ENCODE assay signal across 8 cellular contexts in the genomic region with DNA sequence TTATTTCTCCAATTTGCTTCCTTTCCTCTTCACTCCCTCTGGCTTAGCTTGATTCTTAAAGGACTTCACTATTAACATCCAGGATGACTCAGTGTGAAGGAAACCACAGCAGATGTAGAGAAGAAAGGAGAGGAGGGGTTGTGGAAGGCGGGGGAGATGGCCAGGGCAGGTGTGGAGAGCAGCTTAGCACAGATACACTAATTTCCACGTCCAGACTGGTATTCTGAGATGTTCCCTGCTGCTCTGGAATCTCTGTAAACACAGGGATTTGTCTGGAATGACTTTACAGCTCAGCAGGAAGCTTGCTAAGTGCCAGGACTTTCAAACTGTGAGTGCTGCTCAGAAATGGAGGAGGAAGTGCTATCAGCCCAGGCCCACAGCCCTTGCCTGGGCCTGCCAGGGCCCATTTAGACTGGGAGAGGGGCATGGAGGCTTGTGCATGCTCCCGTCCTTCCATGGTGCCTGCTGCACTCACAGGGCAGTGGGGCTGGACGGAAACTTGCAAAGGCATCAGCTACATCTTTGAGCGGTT.
DNase-seq lines count a peak whose midpoint lies in the region; ATAC-seq and TF ChIP-seq lines count a peak whose summit lies in the region.

No MANE protein-coding gene starts in this region.

- POLR2A ChIA-PET in WTC11 (lab: Charles Lee): interaction anchor here (0.7 to 0.9 kb wide), 2 partner anchors 126 to 236 kb away, joined by 3 to 4 read pairs; no protein-coding TSS in a partner anchor

- TF ChIP-seq CTCF in AG10803 (conservative IDR thresholded peaks at IDR 0.05; ENCODE audit: low read length): no peak
- no peak for TF ChIP-seq CTCF in WTC11 (IDR thresholded peaks at IDR 0.05)

- no peaks in the 10 kb centered on the region for H3K36me3 ChIP-seq in HUES6 (ENCODE audit: control insufficient read depth, insufficient read depth, low read length)

- H3K27ac Mint-ChIP-seq in WTC11: peak overlapping the region; percentile 98

- intact Hi-C loops in posterior vena cava (cut with DNase I): no loop called here

- peaks cover 7% of the 10 kb centered on the region; the same call in 1 of the 2 replicates for H3K9me3 ChIP-seq in HUES6 (ENCODE audit: control insufficient read depth, insufficient read depth, low read depth, low read length)

- H3K27me3 Mint-ChIP-seq in WTC11 (ENCODE audit: low read depth): no peaks in the 10 kb centered on the region

- H3K4me3 Mint-ChIP-seq in WTC11: peak overlapping the region; percentile 12

- peaks cover 16% of the 10 kb centered on the region for H3K9me3 Mint-ChIP-seq in WTC11

- DNase-seq in AG10803 (ENCODE audit: low read depth): peak; percentile 51
- peak; percentile 57 for DNase-seq in WTC11 (ENCODE audit: low spot score)
- peak; percentile 29 for DNase-seq in inferior parietal cortex (ENCODE audit: extremely low spot score)
- no peak for DNase-seq in effector CD8-positive, alpha-beta T cell (lab: John Stamatoyannopoulos, UW)
- DNase-seq in posterior vena cava (ENCODE audit: low spot score): no peak
- no peak for DNase-seq in T-helper 1 cell

- peaks cover 33% of the 10 kb centered on the region for H3K4me1 ChIP-seq in HUES6 (ENCODE audit: control insufficient read depth, insufficient read depth, low read length)

- ATAC-seq in WTC11 (peak; percentile 95), GM21423 (IDR thresholded peaks at IDR 0.05; ENCODE audit: unreplicated experiment) (no peak)

- H3K36me3 Mint-ChIP-seq in WTC11: peaks cover 15% of the 10 kb centered on the region

- no peaks in the 10 kb centered on the region for H3K27me3 ChIP-seq in HUES6 (ENCODE audit: control insufficient read depth, insufficient read depth, low read length)

- CTCF ChIA-PET in WTC11 (lab: Charles Lee): interaction anchor here (0.9 to 3.2 kb wide), 7 partner anchors 11 to 992 kb away, joined by 4 to 21 read pairs (median 4); no protein-coding TSS in a partner anchor

- peaks cover 41% of the 10 kb centered on the region for H3K4me1 Mint-ChIP-seq in WTC11

- H3K4me3 ChIP-seq in AG10803 (ENCODE audit: low read length): no peak overlapping the region
- H3K4me3 ChIP-seq in HUES6 (ENCODE audit: low read depth, low read length): peak overlapping the region; percentile 14; the same call in 1 of the 2 replicates

- H3K9ac ChIP-seq in HUES6 (ENCODE audit: low read length): peak overlapping the region; percentile 78

- peak overlapping the region; percentile 92 for H3K27ac ChIP-seq in HUES6 (ENCODE audit: low read depth, low read length)

TF ChIP-seq in WTC11, 78 proteins besides CTCF, POLR2A, EP300 and RAD21 (continues in another document):
- TF ChIP-seq TEAD1 (CRISPR knock-in tag; IDR thresholded peaks at IDR 0.05) (peak; percentile 97; the same call in 1 of the 2 replicates), ETV6 (CRISPR knock-in tag; IDR thresholded peaks at IDR 0.05) (peak; percentile 96), ZNF671 (CRISPR knock-in tag; IDR thresholded peaks at IDR 0.05) (no peak), NFE2L1 (CRISPR knock-in tag; IDR thresholded peaks at IDR 0.05) (0 out of 2 replicates have a peak, but pooled peaks have one; percentile 78), SP1 (CRISPR knock-in tag; conservative IDR thresholded peaks at IDR 0.05) (peak; percentile 69), CBFB (CRISPR knock-in tag; IDR thresholded peaks at IDR 0.05; ENCODE audit: low read depth) (0 out of 2 replicates have a peak, but pooled peaks have one; percentile 69), TCF7 (CRISPR knock-in tag; IDR thresholded peaks at IDR 0.05; ENCODE audit: low read depth) (no peak), FOXK1 (CRISPR knock-in tag; IDR thresholded peaks at IDR 0.05) (peak; percentile 89), ZNF423 (CRISPR knock-in tag; IDR thresholded peaks at IDR 0.05) (peak; percentile 82), PRRX2 (CRISPR knock-in tag; IDR thresholded peaks at IDR 0.05) (peak; percentile 83; the same call in 1 of the 2 replicates)
- TF ChIP-seq, protein P1, sequence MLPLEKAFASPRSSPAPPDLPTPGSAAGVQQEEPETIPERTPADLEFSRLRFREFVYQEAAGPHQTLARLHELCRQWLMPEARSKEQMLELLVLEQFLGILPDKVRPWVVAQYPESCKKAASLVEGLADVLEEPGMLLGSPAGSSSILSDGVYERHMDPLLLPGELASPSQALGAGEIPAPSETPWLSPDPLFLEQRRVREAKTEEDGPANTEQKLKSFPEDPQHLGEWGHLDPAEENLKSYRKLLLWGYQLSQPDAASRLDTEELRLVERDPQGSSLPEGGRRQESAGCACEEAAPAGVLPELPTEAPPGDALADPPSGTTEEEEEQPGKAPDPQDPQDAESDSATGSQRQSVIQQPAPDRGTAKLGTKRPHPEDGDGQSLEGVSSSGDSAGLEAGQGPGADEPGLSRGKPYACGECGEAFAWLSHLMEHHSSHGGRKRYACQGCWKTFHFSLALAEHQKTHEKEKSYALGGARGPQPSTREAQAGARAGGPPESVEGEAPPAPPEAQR (CRISPR knock-in tag; IDR thresholded peaks at IDR 0.05): no peak
- TF ChIP-seq, protein P2, sequence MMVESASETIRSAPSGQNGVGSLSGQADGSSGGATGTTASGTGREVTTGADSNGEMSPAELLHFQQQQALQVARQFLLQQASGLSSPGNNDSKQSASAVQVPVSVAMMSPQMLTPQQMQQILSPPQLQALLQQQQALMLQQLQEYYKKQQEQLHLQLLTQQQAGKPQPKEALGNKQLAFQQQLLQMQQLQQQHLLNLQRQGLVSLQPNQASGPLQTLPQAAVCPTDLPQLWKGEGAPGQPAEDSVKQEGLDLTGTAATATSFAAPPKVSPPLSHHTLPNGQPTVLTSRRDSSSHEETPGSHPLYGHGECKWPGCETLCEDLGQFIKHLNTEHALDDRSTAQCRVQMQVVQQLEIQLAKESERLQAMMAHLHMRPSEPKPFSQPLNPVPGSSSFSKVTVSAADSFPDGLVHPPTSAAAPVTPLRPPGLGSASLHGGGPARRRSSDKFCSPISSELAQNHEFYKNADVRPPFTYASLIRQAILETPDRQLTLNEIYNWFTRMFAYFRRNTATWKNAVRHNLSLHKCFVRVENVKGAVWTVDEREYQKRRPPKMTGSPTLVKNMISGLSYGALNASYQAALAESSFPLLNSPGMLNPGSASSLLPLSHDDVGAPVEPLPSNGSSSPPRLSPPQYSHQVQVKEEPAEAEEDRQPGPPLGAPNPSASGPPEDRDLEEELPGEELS (CRISPR knock-in tag; IDR thresholded peaks at IDR 0.05): peak; percentile 91; the same call in 1 of the 2 replicates
- TF ChIP-seq, protein P3, sequence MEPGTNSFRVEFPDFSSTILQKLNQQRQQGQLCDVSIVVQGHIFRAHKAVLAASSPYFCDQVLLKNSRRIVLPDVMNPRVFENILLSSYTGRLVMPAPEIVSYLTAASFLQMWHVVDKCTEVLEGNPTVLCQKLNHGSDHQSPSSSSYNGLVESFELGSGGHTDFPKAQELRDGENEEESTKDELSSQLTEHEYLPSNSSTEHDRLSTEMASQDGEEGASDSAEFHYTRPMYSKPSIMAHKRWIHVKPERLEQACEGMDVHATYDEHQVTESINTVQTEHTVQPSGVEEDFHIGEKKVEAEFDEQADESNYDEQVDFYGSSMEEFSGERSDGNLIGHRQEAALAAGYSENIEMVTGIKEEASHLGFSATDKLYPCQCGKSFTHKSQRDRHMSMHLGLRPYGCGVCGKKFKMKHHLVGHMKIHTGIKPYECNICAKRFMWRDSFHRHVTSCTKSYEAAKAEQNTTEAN (CRISPR knock-in tag; IDR thresholded peaks at IDR 0.05): peak; percentile 98
- TF ChIP-seq, protein P4, sequence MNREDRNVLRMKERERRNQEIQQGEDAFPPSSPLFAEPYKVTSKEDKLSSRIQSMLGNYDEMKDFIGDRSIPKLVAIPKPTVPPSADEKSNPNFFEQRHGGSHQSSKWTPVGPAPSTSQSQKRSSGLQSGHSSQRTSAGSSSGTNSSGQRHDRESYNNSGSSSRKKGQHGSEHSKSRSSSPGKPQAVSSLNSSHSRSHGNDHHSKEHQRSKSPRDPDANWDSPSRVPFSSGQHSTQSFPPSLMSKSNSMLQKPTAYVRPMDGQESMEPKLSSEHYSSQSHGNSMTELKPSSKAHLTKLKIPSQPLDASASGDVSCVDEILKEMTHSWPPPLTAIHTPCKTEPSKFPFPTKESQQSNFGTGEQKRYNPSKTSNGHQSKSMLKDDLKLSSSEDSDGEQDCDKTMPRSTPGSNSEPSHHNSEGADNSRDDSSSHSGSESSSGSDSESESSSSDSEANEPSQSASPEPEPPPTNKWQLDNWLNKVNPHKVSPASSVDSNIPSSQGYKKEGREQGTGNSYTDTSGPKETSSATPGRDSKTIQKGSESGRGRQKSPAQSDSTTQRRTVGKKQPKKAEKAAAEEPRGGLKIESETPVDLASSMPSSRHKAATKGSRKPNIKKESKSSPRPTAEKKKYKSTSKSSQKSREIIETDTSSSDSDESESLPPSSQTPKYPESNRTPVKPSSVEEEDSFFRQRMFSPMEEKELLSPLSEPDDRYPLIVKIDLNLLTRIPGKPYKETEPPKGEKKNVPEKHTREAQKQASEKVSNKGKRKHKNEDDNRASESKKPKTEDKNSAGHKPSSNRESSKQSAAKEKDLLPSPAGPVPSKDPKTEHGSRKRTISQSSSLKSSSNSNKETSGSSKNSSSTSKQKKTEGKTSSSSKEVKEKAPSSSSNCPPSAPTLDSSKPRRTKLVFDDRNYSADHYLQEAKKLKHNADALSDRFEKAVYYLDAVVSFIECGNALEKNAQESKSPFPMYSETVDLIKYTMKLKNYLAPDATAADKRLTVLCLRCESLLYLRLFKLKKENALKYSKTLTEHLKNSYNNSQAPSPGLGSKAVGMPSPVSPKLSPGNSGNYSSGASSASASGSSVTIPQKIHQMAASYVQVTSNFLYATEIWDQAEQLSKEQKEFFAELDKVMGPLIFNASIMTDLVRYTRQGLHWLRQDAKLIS (CRISPR knock-in tag; IDR thresholded peaks at IDR 0.05; ENCODE audit: borderline replicate concordance): peak; percentile 72; the same call in 1 of the 2 replicates
- TF ChIP-seq, protein P5, sequence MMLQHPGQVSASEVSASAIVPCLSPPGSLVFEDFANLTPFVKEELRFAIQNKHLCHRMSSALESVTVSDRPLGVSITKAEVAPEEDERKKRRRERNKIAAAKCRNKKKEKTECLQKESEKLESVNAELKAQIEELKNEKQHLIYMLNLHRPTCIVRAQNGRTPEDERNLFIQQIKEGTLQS (CRISPR knock-in tag; conservative IDR thresholded peaks at IDR 0.05): no peak
- TF ChIP-seq, protein P6, sequence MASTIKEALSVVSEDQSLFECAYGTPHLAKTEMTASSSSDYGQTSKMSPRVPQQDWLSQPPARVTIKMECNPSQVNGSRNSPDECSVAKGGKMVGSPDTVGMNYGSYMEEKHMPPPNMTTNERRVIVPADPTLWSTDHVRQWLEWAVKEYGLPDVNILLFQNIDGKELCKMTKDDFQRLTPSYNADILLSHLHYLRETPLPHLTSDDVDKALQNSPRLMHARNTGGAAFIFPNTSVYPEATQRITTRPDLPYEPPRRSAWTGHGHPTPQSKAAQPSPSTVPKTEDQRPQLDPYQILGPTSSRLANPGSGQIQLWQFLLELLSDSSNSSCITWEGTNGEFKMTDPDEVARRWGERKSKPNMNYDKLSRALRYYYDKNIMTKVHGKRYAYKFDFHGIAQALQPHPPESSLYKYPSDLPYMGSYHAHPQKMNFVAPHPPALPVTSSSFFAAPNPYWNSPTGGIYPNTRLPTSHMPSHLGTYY (CRISPR knock-in tag; IDR thresholded peaks at IDR 0.05): peak; percentile 51; the same call in 1 of the 2 replicates

Comparison
In these comparisons a context has a peak if more than half of its experiments do, and no peak if none do; other contexts are left out.
1. DNase-seq: peak in AG10803 (single experiment), WTC11 (single experiment) and inferior parietal cortex (single experiment); none in effector CD8-positive, alpha-beta T cell (single experiment), posterior vena cava (single experiment) and T-helper 1 cell (0 of 5).